ENCODE assay signal across 34 cellular contexts in genomic region chr21:25169370-25169769, GRCh38.
"Had no signal": no experiment of that assay in that cellular context is flagged by ENCODE, and none has a peak within 500 bp of the region (broad histone marks: within the 10 kb centered on the region; RNA-seq: fewer than 3 reads in every experiment).

No MANE protein-coding gene starts in this region.

- H3K27ac Mint-ChIP-seq: activated B cell treated with CpG ODN at 0.5 μM for 24 hours; activated CD4-positive, alpha-beta memory T cell treated with anti-CD3 and anti-CD28 coated beads, Interleukin-2, amount 10 ng/mL, durations not matched to agents 7 days and 5 days; activated CD4-positive, alpha-beta T cell treated with anti-CD3 and anti-CD28 coated beads for 36 hours; activated CD4-positive, alpha-beta T cell treated with anti-CD3 and anti-CD28 coated beads, Interleukin-2, amount 10 ng/mL, durations not matched to agents 7 days and 5 days; activated CD8-positive, alpha-beta memory T cell treated with anti-CD3 and anti-CD28 coated beads, Interleukin-2, amount 10 ng/mL, durations not matched to agents 7 days and 5 days; activated CD8-positive, alpha-beta T cell treated with anti-CD3 and anti-CD28 coated beads, Interleukin-2, amount 10 ng/mL, durations not matched to agents 7 days and 5 days; activated naive CD4-positive, alpha-beta T cell treated with anti-CD3 and anti-CD28 coated beads, Interleukin-2, amount 10 ng/mL, durations not matched to agents 7 days and 5 days; activated naive CD4-positive, alpha-beta T cell treated with anti-CD3 and anti-CD28 coated beads, Interleukin-2, amount 50 U/mL, for 24 hours; activated naive CD8-positive, alpha-beta T cell; activated naive CD8-positive, alpha-beta T cell treated with anti-CD3 and anti-CD28 coated beads, Interleukin-2, amount 10 ng/mL, durations not matched to agents 7 days and 5 days; activated naive CD8-positive, alpha-beta T cell treated with anti-CD3 and anti-CD28 coated beads, Interleukin-2, amount 50 U/mL, for 24 hours; activated T-cell treated with anti-CD3 and anti-CD28 coated beads, Interleukin-2, amount 50 U/mL, for 24 hours; activated T-helper 2 cell treated with anti-CD3 and anti-CD28 coated beads, Interferon-gamma antibody, Interleukin-2, Interleukin-4, amounts not matched to agents 10 μg/mL and 5 μg/mL and 100 μg/mL, durations not matched to agents 14 hours and 24 hours and 36 hours; brain; T-helper 1 cell treated with Interleukin-12 subunit alpha and Interleukin-12 subunit beta and Interleukin-4 antibody, amounts not matched to agents 30 μg/mL and 1 μg/mL, for 36 hours; T-helper 2 cell treated with Interferon-gamma antibody and Interleukin-4, amounts not matched to agents 5 μg/mL and 100 μg/mL, for 36 hours had no signal

- H3K36me3 ChIP-seq: ascending aorta had no signal

- DNase-seq: activated B cell treated with CpG ODN at 0.5 μM for 24 hours; activated CD4-positive, alpha-beta memory T cell treated with anti-CD3 and anti-CD28 coated beads, Interleukin-2, amount 10 ng/mL, durations not matched to agents 7 days and 5 days; activated CD4-positive, alpha-beta T cell treated with anti-CD3 and anti-CD28 coated beads for 1 hour; activated CD4-positive, alpha-beta T cell treated with anti-CD3 and anti-CD28 coated beads for 36 hours; activated CD4-positive, alpha-beta T cell treated with anti-CD3 and anti-CD28 coated beads for 48 hours; activated CD4-positive, alpha-beta T cell treated with anti-CD3 and anti-CD28 coated beads, Interleukin-2, amount 10 ng/mL, durations not matched to agents 7 days and 5 days; activated CD4-positive, alpha-beta T cell treated with anti-CD3 and anti-CD28 coated beads, Interleukin-2, amount 50 U/mL, for 48 hours; activated CD8-positive, alpha-beta memory T cell treated with anti-CD3 and anti-CD28 coated beads for 24 hours; activated CD8-positive, alpha-beta memory T cell treated with anti-CD3 and anti-CD28 coated beads, Interleukin-2, amount 10 ng/mL, durations not matched to agents 7 days and 5 days; activated CD8-positive, alpha-beta memory T cell treated with anti-CD3 and anti-CD28 coated beads, Interleukin-2, amount 50 U/mL, for 48 hours; activated CD8-positive, alpha-beta T cell treated with anti-CD3 and anti-CD28 coated beads, Interleukin-2, amount 10 ng/mL, durations not matched to agents 7 days and 5 days; activated effector memory CD4-positive, alpha-beta T cell treated with Interleukin-2 at 50 U/mL for 16 hours; activated gamma-delta T cell; activated naive CD4-positive, alpha-beta T cell treated with anti-CD3 and anti-CD28 coated beads, Interleukin-2, amount 10 ng/mL, durations not matched to agents 7 days and 5 days; activated naive CD4-positive, alpha-beta T cell treated with Interleukin-2 at 50 U/mL for 16 hours; activated naive CD8-positive, alpha-beta T cell treated with anti-CD3 and anti-CD28 coated beads, Interleukin-2, amount 10 ng/mL, durations not matched to agents 7 days and 5 days; activated naive CD8-positive, alpha-beta T cell treated with anti-CD3 and anti-CD28 coated beads, Interleukin-2, amount 50 U/mL, for 24 hours; activated T-cell treated with anti-CD3 and anti-CD28 coated beads, Interleukin-2, amount 50 U/mL, for 24 hours; activated T-cell treated with anti-CD3 and anti-CD28 coated beads, Interleukin-2, amount 50 U/mL, for 48 hours; amygdala; anterior cingulate cortex; central memory CD4-positive, alpha-beta T cell; T-helper 1 cell; T-helper 2 cell; T-helper 9 cell had no signal

- FAIRE-seq: TTC549 had no signal

- H3K27ac ChIP-seq: ascending aorta, VCaP had no signal

- H3K4me3 Mint-ChIP-seq: activated B cell treated with CpG ODN at 0.5 μM for 24 hours; activated CD4-positive, alpha-beta memory T cell treated with anti-CD3 and anti-CD28 coated beads, Interleukin-2, amount 10 ng/mL, durations not matched to agents 7 days and 5 days; activated CD4-positive, alpha-beta T cell treated with anti-CD3 and anti-CD28 coated beads for 36 hours; activated CD4-positive, alpha-beta T cell treated with anti-CD3 and anti-CD28 coated beads, Interleukin-2, amount 10 ng/mL, durations not matched to agents 7 days and 5 days; activated CD8-positive, alpha-beta memory T cell treated with anti-CD3 and anti-CD28 coated beads, Interleukin-2, amount 10 ng/mL, durations not matched to agents 7 days and 5 days; activated CD8-positive, alpha-beta T cell treated with anti-CD3 and anti-CD28 coated beads, Interleukin-2, amount 10 ng/mL, durations not matched to agents 7 days and 5 days; activated naive CD4-positive, alpha-beta T cell treated with anti-CD3 and anti-CD28 coated beads, Interleukin-2, amount 10 ng/mL, durations not matched to agents 7 days and 5 days; activated naive CD4-positive, alpha-beta T cell treated with anti-CD3 and anti-CD28 coated beads, Interleukin-2, amount 50 U/mL, for 24 hours; activated naive CD8-positive, alpha-beta T cell; activated naive CD8-positive, alpha-beta T cell treated with anti-CD3 and anti-CD28 coated beads, Interleukin-2, amount 10 ng/mL, durations not matched to agents 7 days and 5 days; activated naive CD8-positive, alpha-beta T cell treated with anti-CD3 and anti-CD28 coated beads, Interleukin-2, amount 50 U/mL, for 24 hours; activated T-cell treated with anti-CD3 and anti-CD28 coated beads, Interleukin-2, amount 50 U/mL, for 24 hours; brain; T-helper 1 cell treated with Interleukin-12 subunit alpha and Interleukin-12 subunit beta and Interleukin-4 antibody, amounts not matched to agents 30 μg/mL and 1 μg/mL, for 36 hours; T-helper 2 cell treated with Interferon-gamma antibody and Interleukin-4, amounts not matched to agents 5 μg/mL and 100 μg/mL, for 36 hours had no signal

- H3K4me3 ChIP-seq: ascending aorta had no signal

- H3K27me3 Mint-ChIP-seq: activated B cell treated with CpG ODN at 0.5 μM for 24 hours; activated CD4-positive, alpha-beta memory T cell treated with anti-CD3 and anti-CD28 coated beads, Interleukin-2, amount 10 ng/mL, durations not matched to agents 7 days and 5 days; activated CD4-positive, alpha-beta T cell treated with anti-CD3 and anti-CD28 coated beads for 36 hours; activated CD4-positive, alpha-beta T cell treated with anti-CD3 and anti-CD28 coated beads, Interleukin-2, amount 10 ng/mL, durations not matched to agents 7 days and 5 days; activated CD8-positive, alpha-beta memory T cell treated with anti-CD3 and anti-CD28 coated beads, Interleukin-2, amount 10 ng/mL, durations not matched to agents 7 days and 5 days; activated naive CD4-positive, alpha-beta T cell treated with anti-CD3 and anti-CD28 coated beads, Interleukin-2, amount 10 ng/mL, durations not matched to agents 7 days and 5 days; activated naive CD4-positive, alpha-beta T cell treated with anti-CD3 and anti-CD28 coated beads, Interleukin-2, amount 50 U/mL, for 24 hours; activated naive CD8-positive, alpha-beta T cell; activated naive CD8-positive, alpha-beta T cell treated with anti-CD3 and anti-CD28 coated beads, Interleukin-2, amount 10 ng/mL, durations not matched to agents 7 days and 5 days; activated naive CD8-positive, alpha-beta T cell treated with anti-CD3 and anti-CD28 coated beads, Interleukin-2, amount 50 U/mL, for 24 hours; activated T-cell treated with anti-CD3 and anti-CD28 coated beads, Interleukin-2, amount 50 U/mL, for 24 hours had no signal

- H3K4me1 Mint-ChIP-seq: activated CD4-positive, alpha-beta memory T cell treated with anti-CD3 and anti-CD28 coated beads, Interleukin-2, amount 10 ng/mL, durations not matched to agents 7 days and 5 days; activated CD4-positive, alpha-beta T cell treated with anti-CD3 and anti-CD28 coated beads for 36 hours; activated CD4-positive, alpha-beta T cell treated with anti-CD3 and anti-CD28 coated beads, Interleukin-2, amount 10 ng/mL, durations not matched to agents 7 days and 5 days; activated CD8-positive, alpha-beta memory T cell treated with anti-CD3 and anti-CD28 coated beads, Interleukin-2, amount 10 ng/mL, durations not matched to agents 7 days and 5 days; activated naive CD4-positive, alpha-beta T cell treated with anti-CD3 and anti-CD28 coated beads, Interleukin-2, amount 10 ng/mL, durations not matched to agents 7 days and 5 days; activated naive CD4-positive, alpha-beta T cell treated with anti-CD3 and anti-CD28 coated beads, Interleukin-2, amount 50 U/mL, for 24 hours; activated naive CD8-positive, alpha-beta T cell treated with anti-CD3 and anti-CD28 coated beads, Interleukin-2, amount 10 ng/mL, durations not matched to agents 7 days and 5 days; activated naive CD8-positive, alpha-beta T cell treated with anti-CD3 and anti-CD28 coated beads, Interleukin-2, amount 50 U/mL, for 24 hours; brain had no signal

- H3K4me1 ChIP-seq: ascending aorta had no signal

- H3K36me3 Mint-ChIP-seq: activated naive CD4-positive, alpha-beta T cell treated with anti-CD3 and anti-CD28 coated beads, Interleukin-2, amount 10 ng/mL, durations not matched to agents 7 days and 5 days; activated naive CD4-positive, alpha-beta T cell treated with anti-CD3 and anti-CD28 coated beads, Interleukin-2, amount 50 U/mL, for 24 hours; activated naive CD8-positive, alpha-beta T cell; activated naive CD8-positive, alpha-beta T cell treated with anti-CD3 and anti-CD28 coated beads, Interleukin-2, amount 10 ng/mL, durations not matched to agents 7 days and 5 days; brain had no signal

- ATAC-seq: activated CD4-positive, alpha-beta T cell treated with anti-CD3 and anti-CD28 coated beads for 36 hours; activated CD8-positive, alpha-beta memory T cell treated with anti-CD3 and anti-CD28 coated beads, Interleukin-2, amount 10 ng/mL, durations not matched to agents 7 days and 5 days; activated CD8-positive, alpha-beta T cell treated with anti-CD3 and anti-CD28 coated beads, Interleukin-2, amount 10 ng/mL, durations not matched to agents 7 days and 5 days; activated naive CD8-positive, alpha-beta T cell treated with anti-CD3 and anti-CD28 coated beads, Interleukin-2, amount 50 U/mL, for 24 hours had no signal

- H3K27me3 ChIP-seq: ascending aorta had no signal
